ENCODE assay signal across 8 cellular contexts in the genomic region with DNA sequence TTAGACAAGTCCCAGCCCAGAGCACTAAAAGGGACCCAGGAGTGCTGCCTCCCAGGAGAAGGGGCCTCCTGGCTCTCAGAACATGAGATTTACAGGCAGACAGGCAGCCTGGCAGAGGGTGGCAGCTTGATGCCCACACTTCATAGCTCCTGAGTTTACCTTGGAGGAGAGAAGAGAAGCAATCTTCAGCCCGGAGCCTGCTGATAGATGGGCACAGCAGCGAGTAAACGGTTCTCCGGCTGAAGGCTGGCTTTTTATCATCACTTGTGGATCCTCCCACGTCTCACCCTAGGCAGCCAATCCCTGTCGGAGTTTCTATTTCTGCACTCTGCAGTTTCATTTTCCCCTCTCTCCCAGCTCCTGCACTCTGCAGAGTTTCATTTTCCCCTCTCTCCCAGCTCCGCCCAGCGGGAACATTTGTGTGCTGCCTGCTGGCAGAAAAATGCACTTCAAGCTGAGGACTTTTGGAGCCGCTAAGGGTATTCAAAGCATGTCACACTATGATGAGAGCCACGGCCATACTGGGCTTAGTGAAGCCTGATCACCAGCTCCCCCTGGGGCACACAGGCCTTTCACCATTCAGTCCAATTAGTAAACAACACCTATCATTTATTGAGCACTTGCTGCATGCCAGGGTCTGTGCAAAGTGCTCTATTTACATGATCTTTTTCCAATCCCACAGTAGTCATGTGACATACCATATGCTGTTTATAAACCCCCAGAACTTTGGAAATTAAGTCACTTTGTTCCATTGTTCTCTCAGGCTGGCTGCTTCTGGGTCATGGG. TPM values are rescaled to one million over a fixed set of nuclear protein-coding genes. Genes with fewer than 3 reads are reported as not detected.
DNase-seq lines count a peak whose midpoint lies in the region; ATAC-seq lines count a peak whose summit lies in the region.

A gene with protein sequence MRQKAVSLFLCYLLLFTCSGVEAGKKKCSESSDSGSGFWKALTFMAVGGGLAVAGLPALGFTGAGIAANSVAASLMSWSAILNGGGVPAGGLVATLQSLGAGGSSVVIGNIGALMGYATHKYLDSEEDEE (minus strand): TSS at position 229 of the 786 bp plus-strand sequence. CDS start 2,878 bp downstream, outside the sequence.

- POLR2A ChIA-PET in CD8-positive, alpha-beta memory T cell (lab: Charles Lee), result interaction anchor here (0.5 to 1.6 kb wide), 9 partner anchors 9 to 248 kb away, joined by 3 to 12 read pairs (median 3); a partner anchor contains a TSS

- H3K36me3 Mint-ChIP-seq in CD8-positive, alpha-beta memory T cell, result peaks cover 0 to 14% (median 3%) of the 10 kb centered on the region in 3 donors

- no peaks in the 10 kb centered on the region for H3K9me3 Mint-ChIP-seq in CD8-positive, alpha-beta memory T cell

- peak within 1 kb of the TSS; percentile 89 to 98 (median 94) for H3K4me3 Mint-ChIP-seq in CD8-positive, alpha-beta memory T cell

- peak within 1 kb of the TSS; percentile 68 for H3K4me3 ChIP-seq in CD8-positive, alpha-beta memory T cell (ENCODE audit: low read length)
- H3K4me3 ChIP-seq in endocrine pancreas (ENCODE audit: control insufficient read depth, insufficient read depth, low read length), result peak within 1 kb of the TSS; percentile 63

- CTCF ChIA-PET in CD8-positive, alpha-beta memory T cell (lab: Charles Lee), result interaction anchor here (0.7 to 3.9 kb wide), 16 partner anchors 9 to 277 kb away, joined by 3 to 32 read pairs (median 4); a partner anchor contains a TSS

- H3K27me3 ChIP-seq in CD8-positive, alpha-beta memory T cell (ENCODE audit: insufficient read depth, low read length, poor library complexity, severe bottlenecking), result no peaks in the 10 kb centered on the region
- H3K27me3 ChIP-seq in endocrine pancreas (ENCODE audit: control insufficient read depth, insufficient read depth, low read length), result no peaks in the 10 kb centered on the region

- no peaks in the 10 kb centered on the region for H3K27me3 Mint-ChIP-seq in CD8-positive, alpha-beta memory T cell

- peak; percentile 64 to 84 (median 82) for DNase-seq in CD8-positive, alpha-beta memory T cell
- DNase-seq in HT1080 (ENCODE audit: low read depth) (peak; percentile 97), NOMO-1 (lab: John Stamatoyannopoulos, UW; ENCODE audit: unreplicated experiment in 2 of 2) (peak; percentile 68 to 83), mesenteric fat pad (ENCODE audit: low spot score) (peak; percentile 89)
- peak in 2 of 3 experiments; percentile 32 to 44 for DNase-seq in activated CD8-positive, alpha-beta memory T cell treated with anti-CD3 and anti-CD28 coated beads for 48 hours (ENCODE audit: low read depth in 2 of 3, low spot score in 2 of 3)
- DNase-seq in stimulated activated CD8-positive, alpha-beta memory T cell treated with anti-CD3 and anti-CD28 coated beads, Interleukin-15, amount 100 ng/mL, for 4 hours (ENCODE audit: low read depth in 2 of 2), result peak; percentile 55 to 71

- H3K27ac Mint-ChIP-seq in CD8-positive, alpha-beta memory T cell, result peak within 1 kb of the TSS; percentile 91 to 100 (median 98)

- peak; percentile 89 for ATAC-seq in GM19438 (IDR thresholded peaks at IDR 0.05; ENCODE audit: low read depth, unreplicated experiment)

- peak within 1 kb of the TSS; percentile 54 for H3K9ac ChIP-seq in endocrine pancreas (ENCODE audit: control insufficient read depth, insufficient read depth, low read length)

- H3K9me3 ChIP-seq in CD8-positive, alpha-beta memory T cell (ENCODE audit: low read length), result no peaks in the 10 kb centered on the region
- no peaks in the 10 kb centered on the region for H3K9me3 ChIP-seq in endocrine pancreas (ENCODE audit: control insufficient read depth, low read length)

- H3K4me1 ChIP-seq in CD8-positive, alpha-beta memory T cell (ENCODE audit: insufficient read depth, low read length), result peaks cover 29% of the 10 kb centered on the region
- no peaks in the 10 kb centered on the region for H3K4me1 ChIP-seq in endocrine pancreas (ENCODE audit: control insufficient read depth, insufficient read depth, low read length)

- H3K4me1 Mint-ChIP-seq in CD8-positive, alpha-beta memory T cell, result peaks cover 33 to 38% (median 34%) of the 10 kb centered on the region in 3 donors

- H3K36me3 ChIP-seq in CD8-positive, alpha-beta memory T cell (ENCODE audit: insufficient read depth, low read length), result no peaks in the 10 kb centered on the region
- H3K36me3 ChIP-seq in endocrine pancreas (ENCODE audit: control insufficient read depth, insufficient read depth, low read length), result no peaks in the 10 kb centered on the region

- peak within 1 kb of the TSS; percentile 70 for H3K27ac ChIP-seq in CD8-positive, alpha-beta memory T cell (ENCODE audit: low read depth, low read length)

RNA-seq across cellular contexts. Expression of the gene that starts here (rescaled TPM):
- total RNA-seq in CD8-positive, alpha-beta memory T cell, result 10 to 100 TPM; 10.7 to 12.3 TPM
- 161 TPM for polyA plus RNA-seq in CD8-positive, alpha-beta memory T cell
- 9.5 and 18.5 TPM in 2 replicates for total RNA-seq in HT1080 (2014; rRNA removed; shearing (Covaris generic))
- 9.1 and 10.5 TPM in 2 replicates for polyA plus RNA-seq in HT1080 (2015; cell fraction: cytosol; rRNA removed)
- 5.7 and 7.7 TPM in 2 replicates for polyA plus RNA-seq in HT1080 (2015; cell fraction: nucleus; rRNA removed)
- 126 TPM for total RNA-seq in mesenteric fat pad

Comparison
In these comparisons a context has a peak if more than half of its experiments do, and no peak if none do; other contexts are left out.
1. Peak in every context shown above with its lines: DNase-seq, ATAC-seq, H3K4me3 ChIP-seq and H3K27ac ChIP-seq.
2. DNase-seq: peak in every context shown above with its lines; median percentile 97 in HT1080; 89 in mesenteric fat pad; 82 in CD8-positive, alpha-beta memory T cell; 76 in NOMO-1; 63 in stimulated activated CD8-positive, alpha-beta memory T cell treated with anti-CD3 and anti-CD28 coated beads, Interleukin-15, amount 100 ng/mL, for 4 hours; 38 in activated CD8-positive, alpha-beta memory T cell treated with anti-CD3 and anti-CD28 coated beads for 48 hours.